Comparison of ENCODE assay signal across 23 cellular contexts in genomic region chr7:138500892-138501291, GRCh38.
"Had no signal": no experiment of that assay in that cellular context is flagged by ENCODE, and none has a peak within 500 bp of the region (broad histone marks: within the 10 kb centered on the region; RNA-seq: fewer than 3 reads in every experiment).

No MANE protein-coding gene starts in this region.

- H3K27ac ChIP-seq: epithelial cell of prostate, esophagus muscularis mucosa, foreskin keratinocyte, hepatocyte, neutrophil, psoas muscle, right lobe of liver, tibial artery, upper lobe of right lung, vagina had no signal

- ATAC-seq: foreskin keratinocyte; left colon; left ventricle myocardium superior; psoas muscle; stimulated activated naive B cell treated with anti-CD40 and anti-IgM and Interleukin-4, amounts not matched to agents 10 μg/mL and 1 μg/mL and 100 μg/mL, for 72 hours; upper lobe of right lung had no signal

- DNase-seq: effector memory CD4-positive, alpha-beta T cell; foreskin keratinocyte; head of caudate nucleus; left colon; left ventricle myocardium superior; mesenchymal stem cell; midbrain; naive B cell; nephron progenitor cell; psoas muscle; retina; right lobe of liver; stimulated activated CD4-positive, alpha-beta T cell treated with anti-CD3 and anti-CD28 coated beads, Interleukin-4, amount 100 ng/mL, for 24 hours; stimulated activated naive B cell treated with anti-CD40 and anti-IgM and Interleukin-4, amounts not matched to agents 10 μg/mL and 1 μg/mL and 100 μg/mL, for 72 hours; tibial artery; upper lobe of right lung had no signal

- H3K9me3 ChIP-seq: esophagus muscularis mucosa, neutrophil, psoas muscle, right lobe of liver, tibial artery, upper lobe of right lung, vagina had no signal

- H3K4me1 Mint-ChIP-seq: nephron progenitor cell had no signal

- H3K27me3 ChIP-seq: esophagus muscularis mucosa, foreskin keratinocyte, hepatocyte, neutrophil, right lobe of liver, tibial artery, upper lobe of right lung, vagina had no signal

- H2AFZ ChIP-seq: hepatocyte had no signal

- H3K4me2 ChIP-seq: hepatocyte had no signal

- H3K4me3 ChIP-seq: esophagus muscularis mucosa, hepatocyte, lung, psoas muscle, right lobe of liver, tibial artery, upper lobe of right lung, vagina had no signal

- H3K27me3 Mint-ChIP-seq: naive B cell; stimulated activated naive B cell treated with anti-CD40 and anti-IgM and Interleukin-4, amounts not matched to agents 10 μg/mL and 1 μg/mL and 100 μg/mL, for 72 hours had no signal

- H3K36me3 ChIP-seq: right lobe of liver, vagina had no signal

- FAIRE-seq: endometrium had no signal

- H3K27ac Mint-ChIP-seq: naive B cell; stimulated activated naive B cell treated with anti-CD40 and anti-IgM and Interleukin-4, amounts not matched to agents 10 μg/mL and 1 μg/mL and 100 μg/mL, for 72 hours had no signal

- H3K4me3 Mint-ChIP-seq: naive B cell; nephron progenitor cell; stimulated activated naive B cell treated with anti-CD40 and anti-IgM and Interleukin-4, amounts not matched to agents 10 μg/mL and 1 μg/mL and 100 μg/mL, for 72 hours had no signal

- H3K4me1 ChIP-seq: esophagus muscularis mucosa, foreskin keratinocyte, tibial artery, upper lobe of right lung had no signal
